Comparison of ENCODE assay signal across 18 cellular contexts in genomic region chr18:80103231-80103630, GRCh38. TPM values are rescaled to one million over a fixed set of nuclear protein-coding genes. Genes with fewer than 3 reads are reported as not detected.
DNase-seq lines count a peak whose midpoint lies in the region; ATAC-seq and TF ChIP-seq lines count a peak whose summit lies in the region.
"Had no signal": no experiment of that assay in that cellular context is flagged by ENCODE, and none has a peak within 500 bp of the region (broad histone marks: within the 10 kb centered on the region; RNA-seq: fewer than 3 reads in every experiment).

No MANE protein-coding gene starts in this region.

- intact Hi-C loops in PC-9 (cut with micrococcal nuclease; ENCODE audit: unreplicated experiment): no loop called here

- no peaks in the 10 kb centered on the region for H4K20me1 ChIP-seq in PC-9 (ENCODE audit: insufficient read depth)

- no peak overlapping the region for H2AFZ ChIP-seq in PC-9

- TF ChIP-seq POLR2A in gastroesophageal sphincter (IDR thresholded peaks at IDR 0.05): no peak

- peak overlapping the region; percentile 9 to 75 (median 66) for H3K27ac ChIP-seq in gastroesophageal sphincter
- H3K27ac ChIP-seq in PC-9: no peak overlapping the region

- no peak overlapping the region for H3K4me2 ChIP-seq in PC-9

- no peaks in the 10 kb centered on the region for H3K79me2 ChIP-seq in PC-9 (ENCODE audit: low read depth)

- 19 to 28% methylated on average over 3 to 6 of the region's 6 CpGs for WGBS in gastroesophageal sphincter (ENCODE audit: low coverage in 1 of 2), 2 donors

- POLR2A ChIA-PET in PC-9 (lab: Charles Lee; ENCODE audit: unreplicated experiment): no interaction called here

- H3K9me3 ChIP-seq in gastroesophageal sphincter (no peaks in the 10 kb centered on the region), PC-9 (ENCODE audit: insufficient read depth, low read depth) (no peaks in the 10 kb centered on the region)
- H3K9me3 ChIP-seq: transverse colon had no signal

- peak; percentile 35 for DNase-seq in ELR (ENCODE audit: low read depth)
- DNase-seq in amniotic epithelial cell (ENCODE audit: low read depth): peak; percentile 53
- peak; percentile 63 for DNase-seq in skeletal muscle cell (ENCODE audit: low read depth)
- DNase-seq in activated gamma-delta T cell (lab: John Stamatoyannopoulos, UW): no peak
- DNase-seq in activated CD4-positive, CD25-positive, alpha-beta regulatory T cell (lab: John Stamatoyannopoulos, UW): no peak
- DNase-seq in PC-9: no peak
- DNase-seq: activated CD4-positive, alpha-beta T cell treated with anti-CD3 and anti-CD28 coated beads for 1 hour; activated naive CD8-positive, alpha-beta T cell treated with anti-CD3 and anti-CD28 coated beads, Interleukin-2, amount 10 ng/mL, durations not matched to agents 7 days and 5 days; activated T-cell treated with anti-CD3 and anti-CD28 coated beads for 4 hours; C1 segment of cervical spinal cord; KBM-7; mammary epithelial cell; NCI-H1436; NCI-H510A; T-helper 1 cell; transverse colon had no signal

- no peaks in the 10 kb centered on the region for H3K9me2 ChIP-seq in PC-9 (ENCODE audit: insufficient read depth)

- no peak for TF ChIP-seq EP300 in gastroesophageal sphincter (IDR thresholded peaks at IDR 0.05)

- TF ChIP-seq CTCF in gastroesophageal sphincter (IDR thresholded peaks at IDR 0.05) (no peak), PC-9 (conservative IDR thresholded peaks at IDR 0.05) (no peak)

- H3K4me1 ChIP-seq in gastroesophageal sphincter (peaks cover 0 to 33% (median 7%) of the 10 kb centered on the region in 3 donors), PC-9 (replicated peaks; ENCODE audit: insufficient read depth) (no peaks in the 10 kb centered on the region)

- H3K4me3 ChIP-seq in gastroesophageal sphincter (no peak overlapping the region), skeletal muscle cell (ENCODE audit: low read depth, low read length) (no peak overlapping the region), PC-9 (no peak overlapping the region)
- H3K4me3 ChIP-seq: transverse colon had no signal

- peaks cover 4% of the 10 kb centered on the region; the same call in 1 of the 2 replicates for H3F3A ChIP-seq in PC-9 (ENCODE audit: insufficient read depth, low read depth)

- CTCF ChIA-PET in PC-9 (lab: Charles Lee): no interaction called here

- H3K27me3 ChIP-seq in gastroesophageal sphincter (no peaks in the 10 kb centered on the region), PC-9 (ENCODE audit: insufficient read depth, low read depth) (0 out of 2 replicates have a peak, but pooled peaks cover 3% of the 10 kb centered on the region)
- H3K27me3 ChIP-seq: transverse colon had no signal

- no peaks in the 10 kb centered on the region for H3K36me3 ChIP-seq in gastroesophageal sphincter
- H3K36me3 ChIP-seq in PC-9 (ENCODE audit: low read depth): no peaks in the 10 kb centered on the region
- H3K36me3 ChIP-seq: transverse colon had no signal

- peak; percentile 79 for ATAC-seq in gastroesophageal sphincter
- ATAC-seq in HG02870 (IDR thresholded peaks at IDR 0.05; ENCODE audit: unreplicated experiment): no peak

- BruUV-seq in PC-9 (replicated peaks; lab: Mats Ljungman, UMichigan): no TSS peak

RNA-seq across cellular contexts. Expression of gene ADNP2, which starts 5.8 kb away (rescaled TPM):
- total RNA-seq in gastroesophageal sphincter (10 to 100 TPM; 15.0 to 22.3 (median 17.7) TPM), PC-9 (2021) (12.6 and 13.8 TPM in 2 replicates)

Comparison
In these comparisons a context has a peak if more than half of its experiments do, and no peak if none do; other contexts are left out.
1. DNase-seq: peak in ELR (single experiment), amniotic epithelial cell (single experiment) and skeletal muscle cell (single experiment); none in activated gamma-delta T cell (single experiment), activated CD4-positive, CD25-positive, alpha-beta regulatory T cell (0 of 4) and PC-9 (0 of 2).